In genomic region chr4:21801661-21802355, GRCh38 we compare ENCODE assay signal across 1 cellular context.
TF ChIP-seq lines count a peak whose summit lies in the region.

No MANE protein-coding gene starts in this region.

TF ChIP-seq in endothelial cell of umbilical vein, 7 proteins besides CTCF, POLR2A, EP300 and RAD21 (continued from another document):
- TF ChIP-seq GATA2 (IDR thresholded peaks at IDR 0.05; ENCODE audit: insufficient read depth, insufficient read length, low read depth, low read length) (no peak), FOS (IDR thresholded peaks at IDR 0.05; ENCODE audit: borderline replicate concordance, insufficient read depth, low read length) (no peak), MAX (IDR thresholded peaks at IDR 0.05; ENCODE audit: insufficient read depth, insufficient read length) (no peak), POLR2AphosphoS5 (IDR thresholded peaks at IDR 0.05; ENCODE audit: insufficient read depth, low read depth, low read length) (no peak), MYC (IDR thresholded peaks at IDR 0.05; ENCODE audit: low read depth, low read length) (no peak), JUN (IDR thresholded peaks at IDR 0.05; ENCODE audit: borderline replicate concordance, insufficient read depth, insufficient read length, low read depth) (no peak)
